In the genomic region with DNA sequence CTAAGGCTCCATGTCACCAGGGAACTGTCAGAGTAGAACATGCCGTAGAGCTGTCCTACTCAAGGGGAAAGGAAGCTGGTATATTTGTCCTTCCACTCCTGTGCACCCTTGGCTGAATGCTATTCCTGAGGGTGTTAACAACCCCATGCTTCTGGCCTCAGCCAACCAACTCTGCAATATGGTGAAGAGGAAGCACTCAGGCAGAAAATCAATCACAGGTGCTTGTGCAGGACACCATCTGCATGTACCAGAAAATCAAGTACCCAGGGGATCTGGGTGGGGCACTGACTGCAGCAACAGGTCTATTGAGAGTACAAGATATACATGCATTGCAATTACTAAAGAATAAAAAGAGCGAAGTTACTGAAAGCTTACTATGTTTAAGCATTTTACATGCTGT, we compare ENCODE assay signal across 14 cellular contexts. TPM values are rescaled to one million over a fixed set of nuclear protein-coding genes. Genes with fewer than 3 reads are reported as not detected.
DNase-seq lines count a peak whose midpoint lies in the region; FAIRE-seq and TF ChIP-seq lines count a peak whose summit lies in the region.
"Had no signal": no experiment of that assay in that cellular context is flagged by ENCODE, and none has a peak within 500 bp of the region (broad histone marks: within the 10 kb centered on the region; RNA-seq: fewer than 3 reads in every experiment).

No MANE protein-coding gene starts in this region.

- no peaks in the 10 kb centered on the region for H3K36me3 ChIP-seq in endodermal cell (ENCODE audit: control insufficient read depth, insufficient read depth, low read length)
- no peaks in the 10 kb centered on the region for H3K36me3 ChIP-seq in sigmoid colon
- H3K36me3 ChIP-seq in small intestine (ENCODE audit: control insufficient read depth in 2 of 2, insufficient read depth in 2 of 2, low read length in 2 of 2), result no peaks in the 10 kb centered on the region
- H3K36me3 ChIP-seq in prostate gland, result no peaks in the 10 kb centered on the region

- intact Hi-C loops in sigmoid colon (cut with DNase I) (no loop called here), prostate gland (cut with DNase I) (no loop called here)

- H3K4me1 Mint-ChIP-seq in IgD-negative memory B cell, result peaks cover 51 to 77% (median 72%) of the 10 kb centered on the region in 3 donors
- H3K4me1 Mint-ChIP-seq in endodermal cell, result no peaks in the 10 kb centered on the region

- peaks cover 0 to 2% (median 0%) of the 10 kb centered on the region in 3 donors for H3K9me3 Mint-ChIP-seq in IgD-negative memory B cell
- peaks cover 6% of the 10 kb centered on the region for H3K9me3 Mint-ChIP-seq in endodermal cell

- peak overlapping the region; percentile 18 to 87 (median 33) for H3K4me3 Mint-ChIP-seq in IgD-negative memory B cell
- no peak overlapping the region for H3K4me3 Mint-ChIP-seq in endodermal cell
- H3K4me3 Mint-ChIP-seq: nephron progenitor cell had no signal

- no peak for FAIRE-seq in small intestine (lab: Jason Lieb, UNC)

- H3K36me3 Mint-ChIP-seq in IgD-negative memory B cell (peaks cover 3% of the 10 kb centered on the region), endodermal cell (ENCODE audit: low read depth) (no peaks in the 10 kb centered on the region)

- H3K4me3 ChIP-seq in endodermal cell (ENCODE audit: low read length), result no peak overlapping the region
- H3K4me3 ChIP-seq in sigmoid colon, result no peak overlapping the region
- H3K4me3 ChIP-seq in small intestine (ENCODE audit: low read depth in 1 of 2, low read length in 2 of 2), result no peak overlapping the region
- no peak overlapping the region for H3K4me3 ChIP-seq in prostate gland
- H3K4me3 ChIP-seq: lung had no signal

- H3K27ac ChIP-seq in endodermal cell (ENCODE audit: low read depth, low read length) (no peak overlapping the region), sigmoid colon (no peak overlapping the region), small intestine (ENCODE audit: low read depth in 1 of 2, low read length in 1 of 2) (no peak overlapping the region), prostate gland (no peak overlapping the region)
- H3K27ac ChIP-seq: VCaP had no signal

- TF ChIP-seq EP300 in sigmoid colon (IDR thresholded peaks at IDR 0.05), result no peak

- H3K27me3 ChIP-seq in endodermal cell (ENCODE audit: control insufficient read depth, insufficient read depth, low read length, poor library complexity, severe bottlenecking) (no peaks in the 10 kb centered on the region), sigmoid colon (no peaks in the 10 kb centered on the region), small intestine (ENCODE audit: control insufficient read depth in 2 of 2, insufficient read depth in 2 of 2, low read length in 2 of 2) (no peaks in the 10 kb centered on the region), prostate gland (replicated peaks; ENCODE audit: insufficient read depth) (no peaks in the 10 kb centered on the region)

- H3K27me3 Mint-ChIP-seq in IgD-negative memory B cell (no peaks in the 10 kb centered on the region), endodermal cell (ENCODE audit: insufficient read depth) (peaks cover 3% of the 10 kb centered on the region)

- H3K9ac ChIP-seq in endodermal cell (ENCODE audit: extremely low read depth, low read length, poor library complexity, severe bottlenecking), result no peak overlapping the region

- peaks cover 8% of the 10 kb centered on the region for H3K9me3 ChIP-seq in endodermal cell (ENCODE audit: control insufficient read depth, low read length)
- H3K9me3 ChIP-seq in sigmoid colon, result no peaks in the 10 kb centered on the region
- H3K9me3 ChIP-seq in small intestine (ENCODE audit: control insufficient read depth, low read depth), result no peaks in the 10 kb centered on the region
- no peaks in the 10 kb centered on the region for H3K9me3 ChIP-seq in prostate gland

- WGBS in endodermal cell (ENCODE audit: insufficient coverage in 1 of 2, insufficient read length in 1 of 2), 2 experiments, result 92 to 94% methylated on average over 2 of the region's 2 CpGs
- 74 to 92% methylated on average over 2 of the region's 2 CpGs for WGBS in sigmoid colon, 2 donors
- 93 to 95% (median 94%) methylated on average over 2 of the region's 2 CpGs for WGBS in small intestine, 3 donors
- WGBS in prostate gland, result 86% methylated on average over 2 of the region's 2 CpGs

- H3K27ac Mint-ChIP-seq in IgD-negative memory B cell (peak overlapping the region; percentile 20 to 99 (median 92)), endodermal cell (no peak overlapping the region)
- H3K27ac Mint-ChIP-seq: nephron progenitor cell had no signal

- no peaks in the 10 kb centered on the region for H3K4me1 ChIP-seq in endodermal cell (ENCODE audit: control insufficient read depth, insufficient read depth, low read length)
- H3K4me1 ChIP-seq in sigmoid colon, result no peaks in the 10 kb centered on the region
- H3K4me1 ChIP-seq in small intestine (ENCODE audit: control insufficient read depth in 2 of 2, insufficient read depth in 1 of 2, low read depth in 1 of 2, low read length in 1 of 2), result peaks cover 0 to 3% of the 10 kb centered on the region in 2 donors
- H3K4me1 ChIP-seq in prostate gland (replicated peaks), result no peaks in the 10 kb centered on the region

- peak; percentile 60 for DNase-seq in DMS 273 (lab: John Stamatoyannopoulos, UW; ENCODE audit: unreplicated experiment)
- DNase-seq in NCI-H446 (lab: John Stamatoyannopoulos, UW), result peak; percentile 4 to 62
- DNase-seq in endodermal cell, result peak; percentile 10
- DNase-seq in sigmoid colon, result no peak
- no peak for DNase-seq in small intestine
- DNase-seq in prostate gland (ENCODE audit: low spot score), result no peak
- DNase-seq: activated gamma-delta T cell, cortex of kidney, NCI-H526 treated with DMSO at 0.1 percent for 48 hours, nephron progenitor cell, substantia nigra had no signal

- TF ChIP-seq POLR2A in sigmoid colon (IDR thresholded peaks at IDR 0.05), result no peak
- TF ChIP-seq POLR2A in prostate gland (IDR thresholded peaks at IDR 0.05), result no peak

- TF ChIP-seq CTCF in endodermal cell (conservative IDR thresholded peaks at IDR 0.05) (no peak), sigmoid colon (IDR thresholded peaks at IDR 0.05) (no peak), prostate gland (IDR thresholded peaks at IDR 0.05) (no peak)

RNA-seq across cellular contexts. Expression of a gene that starts 51.4 kb away (rescaled TPM):
- 76.2 TPM for polyA plus RNA-seq in IgD-negative memory B cell
- 10 to 100 TPM; 17.1 to 32.5 TPM for total RNA-seq in endodermal cell
- 18.7 TPM for polyA plus RNA-seq in endodermal cell (2013, experiment 1 of 2)
- polyA plus RNA-seq in endodermal cell (2013, experiment 2 of 2), result 19.7 TPM
- total RNA-seq in sigmoid colon, result 10 to 100 TPM in 2 of 4 donors, 1 to 10 TPM in 2; 8.2 to 24.1 (median 14.2) TPM
- polyA plus RNA-seq in sigmoid colon, result 10 to 100 TPM; 13.8 to 36.2 (median 24.7) TPM
- 10 to 100 TPM in 2 of 3 donors, 1 to 10 TPM in 1; 9.7 to 28.9 (median 18.3) TPM for polyA plus RNA-seq in small intestine
- 10 to 100 TPM; 32.3 to 44.2 TPM for total RNA-seq in prostate gland

Comparison
In these comparisons a context has a peak if more than half of its experiments do, and no peak if none do; other contexts are left out.
1. DNase-seq: peak in DMS 273 (single experiment), NCI-H446 (2 of 2) and endodermal cell (single experiment); none in sigmoid colon (single experiment), small intestine (single experiment) and prostate gland (single experiment).